In the genomic region with DNA sequence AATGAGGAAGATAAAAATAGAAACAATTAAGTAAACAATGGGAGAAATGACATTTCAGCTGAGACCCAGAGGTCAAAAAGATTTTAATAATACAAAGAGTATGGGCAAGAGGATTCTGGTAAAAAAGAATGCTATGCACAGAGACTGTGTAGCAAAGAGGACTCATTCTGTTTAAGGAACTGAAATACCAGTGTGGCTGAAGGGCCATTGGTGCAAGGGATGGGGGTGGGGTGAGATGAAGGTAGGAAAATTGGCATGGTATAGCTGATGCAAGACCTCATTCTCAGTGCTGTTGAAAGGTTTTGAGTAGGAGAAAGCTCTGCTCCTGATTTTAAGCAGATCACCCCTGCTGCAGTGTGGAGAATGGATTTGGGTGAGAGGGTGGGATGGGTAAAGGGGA, we compare ENCODE assay signal across 12 cellular contexts. TPM values are rescaled to one million over a fixed set of nuclear protein-coding genes. Genes with fewer than 3 reads are reported as not detected.
DNase-seq lines count a peak whose midpoint lies in the region; ATAC-seq and TF ChIP-seq lines count a peak whose summit lies in the region.
"Had no signal": no experiment of that assay in that cellular context is flagged by ENCODE, and none has a peak within 500 bp of the region (broad histone marks: within the 10 kb centered on the region; RNA-seq: fewer than 3 reads in every experiment).

No MANE protein-coding gene starts in this region.

- H3K4me1 ChIP-seq in right cardiac atrium (ENCODE audit: control insufficient read depth, insufficient read depth, low read length) (no peaks in the 10 kb centered on the region), Karpas-422 (ENCODE audit: low read length) (peaks cover 88% of the 10 kb centered on the region), upper lobe of right lung (peaks cover 20% of the 10 kb centered on the region), PC-9 (replicated peaks; ENCODE audit: insufficient read depth) (no peaks in the 10 kb centered on the region)

- no TSS peak for BruUV-seq in PC-9 (replicated peaks; lab: Mats Ljungman, UMichigan)

- H4K20me1 ChIP-seq in Karpas-422 (ENCODE audit: insufficient read depth, low read depth, low read length) (peaks cover 29% of the 10 kb centered on the region), PC-9 (ENCODE audit: insufficient read depth) (no peaks in the 10 kb centered on the region)

- peak overlapping the region; percentile 57; the same call in 1 of the 2 replicates for H3K9ac ChIP-seq in Karpas-422 (ENCODE audit: low read length)
- H3K9ac ChIP-seq: parathyroid adenoma had no signal

- H3K4me3 ChIP-seq in right cardiac atrium (ENCODE audit: low read length) (no peak overlapping the region), Karpas-422 (ENCODE audit: low read length) (peak overlapping the region; percentile 11; the same call in 1 of the 2 replicates), upper lobe of right lung (no peak overlapping the region), PC-9 (no peak overlapping the region)

- H3K79me2 ChIP-seq in Karpas-422 (ENCODE audit: low read length) = peaks cover 100% of the 10 kb centered on the region
- H3K79me2 ChIP-seq in PC-9 (ENCODE audit: low read depth) = peaks cover 91% of the 10 kb centered on the region

- H3K9me3 ChIP-seq in right cardiac atrium (ENCODE audit: control insufficient read depth, low read length) = no peaks in the 10 kb centered on the region
- peaks cover 5% of the 10 kb centered on the region; the same call in 1 of the 2 replicates for H3K9me3 ChIP-seq in Karpas-422 (ENCODE audit: low read length)
- H3K9me3 ChIP-seq in upper lobe of right lung = peaks cover 8% of the 10 kb centered on the region
- peaks cover 10% of the 10 kb centered on the region for H3K9me3 ChIP-seq in PC-9 (ENCODE audit: insufficient read depth, low read depth)

- POLR2A ChIA-PET in PC-9 (lab: Charles Lee; ENCODE audit: unreplicated experiment) = no interaction called here

- H3K4me2 ChIP-seq in Karpas-422 (ENCODE audit: low read depth, low read length, poor library complexity, severe bottlenecking) (peak overlapping the region; percentile 50), PC-9 (no peak overlapping the region)

- H3K9me2 ChIP-seq in Karpas-422 (replicated peaks; ENCODE audit: insufficient read depth, low read length) (no peaks in the 10 kb centered on the region), PC-9 (ENCODE audit: insufficient read depth) (no peaks in the 10 kb centered on the region; the same call in 1 of the 2 replicates)

- intact Hi-C loops in left ventricle myocardium superior (cut with micrococcal nuclease) = no loop called here
- intact Hi-C loops in right cardiac atrium (cut with DNase I) = no loop called here
- intact Hi-C loops in upper lobe of right lung (cut with DNase I) = no loop called here
- intact Hi-C loops in Right ventricle myocardium superior (cut with DNase I) = no loop called here
- intact Hi-C loops in PC-9 (cut with micrococcal nuclease; ENCODE audit: unreplicated experiment) = no loop called here

- H2AFZ ChIP-seq in Karpas-422 (ENCODE audit: low read length) = no peak overlapping the region
- no peak overlapping the region for H2AFZ ChIP-seq in PC-9
- H2AFZ ChIP-seq: parathyroid adenoma had no signal

- H3K27me3 ChIP-seq in right cardiac atrium (ENCODE audit: control insufficient read depth, insufficient read depth) = no peaks in the 10 kb centered on the region
- no peaks in the 10 kb centered on the region for H3K27me3 ChIP-seq in Karpas-422 (ENCODE audit: low read length)
- H3K27me3 ChIP-seq in upper lobe of right lung = no peaks in the 10 kb centered on the region
- no peaks in the 10 kb centered on the region for H3K27me3 ChIP-seq in PC-9 (ENCODE audit: insufficient read depth, low read depth)

- TF ChIP-seq CTCF in upper lobe of right lung (IDR thresholded peaks at IDR 0.05) = no peak
- no peak for TF ChIP-seq CTCF in PC-9 (conservative IDR thresholded peaks at IDR 0.05)

- no peak for DNase-seq in left ventricle myocardium superior
- DNase-seq in right cardiac atrium = no peak
- DNase-seq in Karpas-422 = peak; percentile 78
- DNase-seq in upper lobe of right lung = no peak
- DNase-seq in NCI-H187 treated with DMSO at 0.1 percent for 48 hours (lab: John Stamatoyannopoulos, UW) = no peak
- DNase-seq in Right ventricle myocardium superior = no peak
- no peak for DNase-seq in PC-9
- DNase-seq: hypothalamus, NCI-H69 had no signal

- CTCF ChIA-PET in PC-9 (lab: Charles Lee) = no interaction called here

- no peak overlapping the region for H3K27ac ChIP-seq in right cardiac atrium (ENCODE audit: low read length)
- peak overlapping the region; percentile 86 for H3K27ac ChIP-seq in Karpas-422 (ENCODE audit: low read length)
- H3K27ac ChIP-seq in upper lobe of right lung = no peak overlapping the region
- no peak overlapping the region for H3K27ac ChIP-seq in PC-9
- H3K27ac ChIP-seq: parathyroid adenoma had no signal

- ATAC-seq in left ventricle myocardium superior = peak; percentile 24
- ATAC-seq in right cardiac atrium = no peak
- ATAC-seq in HG02763 (IDR thresholded peaks at IDR 0.05; ENCODE audit: unreplicated experiment) = peak; percentile 99
- ATAC-seq in upper lobe of right lung = peak; percentile 74
- no peak for ATAC-seq in Right ventricle myocardium superior (ENCODE audit: poor library complexity)
- ATAC-seq: HCT116 had no signal

- H3K36me3 ChIP-seq in Karpas-422 (ENCODE audit: insufficient read depth, low read length) = peaks cover 35% of the 10 kb centered on the region; the same call in 1 of the 2 replicates
- H3K36me3 ChIP-seq in upper lobe of right lung = no peaks in the 10 kb centered on the region
- no peaks in the 10 kb centered on the region for H3K36me3 ChIP-seq in PC-9 (ENCODE audit: low read depth)

- H3F3A ChIP-seq in PC-9 (ENCODE audit: insufficient read depth, low read depth) = no peaks in the 10 kb centered on the region

RNA-seq across cellular contexts. Expression of a gene that starts 10.8 kb away (rescaled TPM):
- total RNA-seq in left ventricle myocardium superior = 47.0 TPM
- 10 to 100 TPM; 47.8 to 60.3 (median 56.2) TPM for total RNA-seq in right cardiac atrium
- polyA plus RNA-seq in right cardiac atrium = 17.8 TPM
- 172 and 259 TPM in 2 replicates for total RNA-seq in Karpas-422 (2014; rRNA removed; shearing (Covaris generic); ENCODE audit: low replicate concordance)
- 74.5 TPM for total RNA-seq in upper lobe of right lung
- 48.0 TPM for total RNA-seq in Right ventricle myocardium superior
- total RNA-seq in PC-9 (2021) = 68.2 and 88.9 TPM in 2 replicates

Comparison
In these comparisons a context has a peak if more than half of its experiments do, and no peak if none do; other contexts are left out.
1. ATAC-seq: peak in left ventricle myocardium superior (single experiment), HG02763 (single experiment) and upper lobe of right lung (single experiment); none in right cardiac atrium (0 of 2) and Right ventricle myocardium superior (single experiment).